ENCODE assay signal across 1 cellular context in genomic region chr11:93740031-93740801, GRCh38.
TF ChIP-seq lines count a peak whose summit lies in the region.

No MANE protein-coding gene starts in this region.

TF ChIP-seq in K562, 482 proteins besides CTCF, POLR2A, EP300 and RAD21:
- 0 out of 4 replicates have a peak, but pooled peaks of 1 of the 2 experiments have one; percentile 10 for TF ChIP-seq SIN3A (IDR thresholded peaks at IDR 0.05; ENCODE audit: borderline replicate concordance in 2 of 2, control insufficient read depth in 1 of 2, low read depth in 2 of 2, low read length in 2 of 2)
- TF ChIP-seq CCNT2 (IDR thresholded peaks at IDR 0.05; ENCODE audit: borderline replicate concordance, extremely low read depth, insufficient read length, low read depth, low read length): peak; percentile 21
- TF ChIP-seq THRAP3 (IDR thresholded peaks at IDR 0.05; ENCODE audit: borderline replicate concordance): 0 out of 2 replicates have a peak, but pooled peaks have one; percentile 2
- TF ChIP-seq RBBP5 (IDR thresholded peaks at IDR 0.05; ENCODE audit: borderline replicate concordance, insufficient read depth, low read length, poor library complexity, severe bottlenecking): peak; percentile 25
- 0 out of 2 replicates have a peak, but pooled peaks have one; percentile 5 for TF ChIP-seq CHD2 (IDR thresholded peaks at IDR 0.05; ENCODE audit: low read depth, low read length)
- TF ChIP-seq FOSL1 (tag; conservative IDR thresholded peaks at IDR 0.05): 0 out of 2 replicates have a peak, but pooled peaks have one; percentile 15
- peak; percentile 53 for TF ChIP-seq EWSR1 (IDR thresholded peaks at IDR 0.05; ENCODE audit: borderline replicate concordance, low read depth, partially characterized antibody)
- TF ChIP-seq CHD1 (IDR thresholded peaks at IDR 0.05; ENCODE audit: low read length): peak; percentile 37
- 0 out of 2 replicates have a peak, but pooled peaks have one; percentile 40 for TF ChIP-seq POLR2AphosphoS2 (IDR thresholded peaks at IDR 0.05; ENCODE audit: low read length)
- peak; percentile 59; the same call in 1 of the 2 replicates for TF ChIP-seq ZNF121 (CRISPR knock-in tag; conservative IDR thresholded peaks at IDR 0.05)
- TF ChIP-seq CLOCK (CRISPR knock-in tag; IDR thresholded peaks at IDR 0.05; ENCODE audit: borderline replicate concordance): no peak
- no peak for TF ChIP-seq ZNF449 (CRISPR knock-in tag; IDR thresholded peaks at IDR 0.05)
- no peak for TF ChIP-seq USF1 (CRISPR knock-in tag; IDR thresholded peaks at IDR 0.05)
- peak; percentile 18 for TF ChIP-seq TAF1 (IDR thresholded peaks at IDR 0.05; ENCODE audit: control insufficient read depth, extremely low read depth, insufficient read depth, low read length, severe bottlenecking)
- TF ChIP-seq CREB1 (IDR thresholded peaks at IDR 0.05): no peak
- TF ChIP-seq CREB1 (CRISPR knock-in tag; IDR thresholded peaks at IDR 0.05): no peak
- peak; percentile 52 to 63; a peak in 3 of 4 replicates for TF ChIP-seq KDM1A (IDR thresholded peaks at IDR 0.05)
- 0 out of 4 replicates have a peak, but pooled peaks of 1 of the 2 experiments have one; percentile 23 for TF ChIP-seq ZNF639 (CRISPR knock-in tag; conservative IDR thresholded peaks at IDR 0.05 in 1 of 2, IDR thresholded peaks at IDR 0.05 in 1 of 2)
